ENCODE assay signal across 19 cellular contexts in the genomic region with DNA sequence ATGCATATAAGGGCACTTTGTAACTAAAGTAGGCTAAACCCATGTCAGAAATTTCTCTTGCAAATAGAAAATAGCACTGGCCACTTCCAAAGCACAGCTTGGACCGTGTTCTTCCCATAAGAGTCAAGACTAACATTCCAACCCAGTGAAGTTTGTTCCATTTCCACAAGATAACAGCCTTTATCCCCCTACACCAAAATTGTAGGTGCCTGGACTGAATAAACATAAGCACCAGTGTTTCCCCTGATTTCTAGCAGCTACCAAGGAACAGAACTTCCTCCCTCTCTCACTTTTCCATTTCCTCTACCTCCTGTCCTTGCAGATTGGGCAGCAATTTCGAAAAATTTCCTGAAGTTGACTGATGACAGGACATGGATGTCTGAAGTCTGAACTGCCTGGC.
DNase-seq lines count a peak whose midpoint lies in the region; ATAC-seq and TF ChIP-seq lines count a peak whose summit lies in the region.
"Had no signal": no experiment of that assay in that cellular context is flagged by ENCODE, and none has a peak within 500 bp of the region (broad histone marks: within the 10 kb centered on the region; RNA-seq: fewer than 3 reads in every experiment).

No MANE protein-coding gene starts in this region.

- WGBS in right cardiac atrium: 43% methylated on average over 2 of the region's 2 CpGs

- no peak for TF ChIP-seq CTCF in endothelial cell (IDR thresholded peaks at IDR 0.05; ENCODE audit: unreplicated experiment)

- no peaks in the 10 kb centered on the region for H3K9me3 ChIP-seq in right cardiac atrium (ENCODE audit: control insufficient read depth, low read length)
- H3K9me3 ChIP-seq in CD8-positive, alpha-beta memory T cell (ENCODE audit: low read length): no peaks in the 10 kb centered on the region
- H3K9me3 ChIP-seq in CD4-positive, alpha-beta memory T cell (ENCODE audit: control insufficient read depth in 1 of 2, low read length in 2 of 2): no peaks in the 10 kb centered on the region
- H3K9me3 ChIP-seq: A549; BLaER1 treated with 17β-estradiol and CSF1 and Interleukin-3, amounts not matched to agents 10 nM and 100 nM; Caco-2 had no signal

- H3K36me3 ChIP-seq in CD8-positive, alpha-beta memory T cell (ENCODE audit: insufficient read depth, low read length): no peaks in the 10 kb centered on the region
- no peaks in the 10 kb centered on the region for H3K36me3 ChIP-seq in CD4-positive, alpha-beta memory T cell (ENCODE audit: insufficient read depth, low read length)
- H3K36me3 ChIP-seq: BLaER1 treated with 17β-estradiol and CSF1 and Interleukin-3, amounts not matched to agents 10 nM and 100 nM had no signal

- H3K27ac ChIP-seq in right cardiac atrium (ENCODE audit: low read length): no peak overlapping the region
- no peak overlapping the region for H3K27ac ChIP-seq in CD8-positive, alpha-beta memory T cell (ENCODE audit: low read depth, low read length)
- no peak overlapping the region for H3K27ac ChIP-seq in CD4-positive, alpha-beta memory T cell (ENCODE audit: low read depth, low read length)
- H3K27ac ChIP-seq: 22Rv1; A549; BLaER1 treated with 17β-estradiol and CSF1 and Interleukin-3, amounts not matched to agents 10 nM and 100 nM; C4-2B had no signal

- POLR2A ChIA-PET in CD8-positive, alpha-beta memory T cell (lab: Charles Lee): no interaction called here
- POLR2A ChIA-PET in CD4-positive, alpha-beta memory T cell (lab: Charles Lee; ENCODE audit: partially characterized antibody): no interaction called here

- H3K4me1 Mint-ChIP-seq in endothelial cell (ENCODE audit: unreplicated experiment): peaks cover 31% of the 10 kb centered on the region
- no peaks in the 10 kb centered on the region for H3K4me1 Mint-ChIP-seq in CD8-positive, alpha-beta memory T cell
- H3K4me1 Mint-ChIP-seq in CD4-positive, alpha-beta memory T cell: no peaks in the 10 kb centered on the region
- H3K4me1 Mint-ChIP-seq: B cell had no signal

- no peaks in the 10 kb centered on the region for H3K27me3 ChIP-seq in right cardiac atrium (ENCODE audit: control insufficient read depth, insufficient read depth)
- no peaks in the 10 kb centered on the region for H3K27me3 ChIP-seq in CD8-positive, alpha-beta memory T cell (ENCODE audit: insufficient read depth, low read length, poor library complexity, severe bottlenecking)
- H3K27me3 ChIP-seq in CD4-positive, alpha-beta memory T cell (ENCODE audit: insufficient read depth, low read length): no peaks in the 10 kb centered on the region
- H3K27me3 ChIP-seq: BLaER1 treated with 17β-estradiol and CSF1 and Interleukin-3, amounts not matched to agents 10 nM and 100 nM had no signal

- peak overlapping the region; percentile 94 for H3K27ac Mint-ChIP-seq in endothelial cell (ENCODE audit: unreplicated experiment)
- H3K27ac Mint-ChIP-seq in CD8-positive, alpha-beta memory T cell: no peak overlapping the region
- peak overlapping the region in 1 of 7 donors; percentile 32 for H3K27ac Mint-ChIP-seq in CD4-positive, alpha-beta memory T cell
- H3K27ac Mint-ChIP-seq: B cell; CD4-positive, alpha-beta T cell had no signal

- H3K4me1 ChIP-seq in right cardiac atrium (ENCODE audit: control insufficient read depth, insufficient read depth, low read length): peaks cover 4% of the 10 kb centered on the region
- H3K4me1 ChIP-seq in CD8-positive, alpha-beta memory T cell (ENCODE audit: insufficient read depth, low read length): no peaks in the 10 kb centered on the region
- no peaks in the 10 kb centered on the region for H3K4me1 ChIP-seq in CD4-positive, alpha-beta memory T cell (ENCODE audit: insufficient read depth, low read length)
- H3K4me1 ChIP-seq: A549 had no signal

- no peaks in the 10 kb centered on the region for H3K36me3 Mint-ChIP-seq in endothelial cell (ENCODE audit: low read depth, unreplicated experiment)
- H3K36me3 Mint-ChIP-seq in CD8-positive, alpha-beta memory T cell: no peaks in the 10 kb centered on the region
- H3K36me3 Mint-ChIP-seq in CD4-positive, alpha-beta memory T cell: no peaks in the 10 kb centered on the region

- intact Hi-C loops in right cardiac atrium (cut with DNase I): no loop called here
- intact Hi-C loops in Right ventricle myocardium inferior (cut with DNase I): no loop called here
- intact Hi-C loops in CD4-positive, alpha-beta memory T cell (cut with micrococcal nuclease): no loop called here

- peak; percentile 48 to 83 for ATAC-seq in right cardiac atrium
- no peak for ATAC-seq in Right ventricle myocardium inferior
- ATAC-seq: A549 had no signal

- no peaks in the 10 kb centered on the region for H3K9me3 Mint-ChIP-seq in endothelial cell (ENCODE audit: unreplicated experiment)
- H3K9me3 Mint-ChIP-seq in CD8-positive, alpha-beta memory T cell: no peaks in the 10 kb centered on the region
- peaks cover 0 to 2% (median 0%) of the 10 kb centered on the region in 8 donors for H3K9me3 Mint-ChIP-seq in CD4-positive, alpha-beta memory T cell
- H3K9me3 Mint-ChIP-seq: CD4-positive, alpha-beta T cell had no signal

- H3K4me3 Mint-ChIP-seq in endothelial cell (ENCODE audit: unreplicated experiment): no peak overlapping the region
- no peak overlapping the region for H3K4me3 Mint-ChIP-seq in CD8-positive, alpha-beta memory T cell
- no peak overlapping the region for H3K4me3 Mint-ChIP-seq in CD4-positive, alpha-beta memory T cell
- H3K4me3 Mint-ChIP-seq: B cell; CD4-positive, alpha-beta T cell had no signal

- CTCF ChIA-PET in CD8-positive, alpha-beta memory T cell (lab: Charles Lee): no interaction called here
- CTCF ChIA-PET in CD4-positive, alpha-beta memory T cell (lab: Charles Lee; ENCODE audit: partially characterized antibody): no interaction called here

- H3K4me3 ChIP-seq in right cardiac atrium (ENCODE audit: low read length): no peak overlapping the region
- no peak overlapping the region for H3K4me3 ChIP-seq in CD8-positive, alpha-beta memory T cell (ENCODE audit: low read length)
- no peak overlapping the region for H3K4me3 ChIP-seq in CD4-positive, alpha-beta memory T cell (ENCODE audit: low read length in 2 of 2)
- H3K4me3 ChIP-seq: A549; BLaER1 treated with 17β-estradiol and CSF1 and Interleukin-3, amounts not matched to agents 10 nM and 100 nM had no signal

- H3K27me3 Mint-ChIP-seq in endothelial cell (ENCODE audit: unreplicated experiment): no peaks in the 10 kb centered on the region
- no peaks in the 10 kb centered on the region for H3K27me3 Mint-ChIP-seq in CD8-positive, alpha-beta memory T cell
- H3K27me3 Mint-ChIP-seq in CD4-positive, alpha-beta memory T cell: peaks cover 0 to under 1% of the 10 kb centered on the region in 2 donors

- DNase-seq in right cardiac atrium (no peak), Right ventricle myocardium inferior (ENCODE audit: missing footprints) (no peak), endothelial cell (ENCODE audit: low spot score) (peak; percentile 25), glomerular endothelial cell (ENCODE audit: extremely low read depth, low read depth, low spot score) (peak; percentile 55), pulmonary artery endothelial cell (ENCODE audit: low read depth, low spot score) (peak; percentile 57)
- no peak for DNase-seq in CD8-positive, alpha-beta memory T cell
- DNase-seq in stimulated activated CD4-positive, alpha-beta T cell treated with anti-CD3 and anti-CD28 coated beads, Interleukin-4, amount 100 ng/mL, for 24 hours: no peak
- no peak for DNase-seq in CD4-positive, alpha-beta memory T cell
- DNase-seq: AML-193; Caco-2; Calu3; CD4-positive, alpha-beta T cell; DMS79 treated with DMSO at 0.1 percent for 48 hours; GF-D8 had no signal

Comparison
In these comparisons a context has a peak if more than half of its experiments do, and no peak if none do; other contexts are left out.
1. DNase-seq: peak in endothelial cell (single experiment), glomerular endothelial cell (single experiment) and pulmonary artery endothelial cell (single experiment); none in right cardiac atrium (0 of 3), Right ventricle myocardium inferior (single experiment), CD8-positive, alpha-beta memory T cell (0 of 5), stimulated activated CD4-positive, alpha-beta T cell treated with anti-CD3 and anti-CD28 coated beads, Interleukin-4, amount 100 ng/mL, for 24 hours (single experiment) and CD4-positive, alpha-beta memory T cell (0 of 5).